ENCODE assay signal across 12 cellular contexts in genomic region chr7:134515569-134516468, GRCh38. TPM values are rescaled to one million over a fixed set of nuclear protein-coding genes. Genes with fewer than 3 reads are reported as not detected.
A peak's percentile ranks its signal among the peaks of the same experiment; 100 is the strongest.
DNase-seq lines count a peak whose midpoint lies in the region; ATAC-seq and TF ChIP-seq lines count a peak whose summit lies in the region.
"Had no signal": no experiment of that assay in that cellular context is flagged by ENCODE, and none has a peak within 500 bp of the region (broad histone marks: within the 10 kb centered on the region; RNA-seq: fewer than 3 reads in every experiment).

No MANE protein-coding gene starts in this region.

- H3K4me3 ChIP-seq in AG04449 (ENCODE audit: low read depth, low read length) (no peak overlapping the region; the same call in 1 of the 2 replicates), GM23338 (no peak overlapping the region)

- H3K27ac ChIP-seq in GM23338 (ENCODE audit: low read depth), result no peak overlapping the region

- no peak overlapping the region for H3K4me3 Mint-ChIP-seq in GM23338
- H3K4me3 Mint-ChIP-seq: CD4-positive, CD25-positive, alpha-beta regulatory T cell; H9 had no signal

- H4K20me1 ChIP-seq in GM23338 (replicated peaks; ENCODE audit: insufficient read depth), result no peaks in the 10 kb centered on the region

- no peak overlapping the region for H3K4me2 ChIP-seq in GM23338

- H3K36me3 ChIP-seq in GM23338 (ENCODE audit: insufficient read depth), result no peaks in the 10 kb centered on the region

- no peak for TF ChIP-seq CTCF in AG04449 (IDR thresholded peaks at IDR 0.05; ENCODE audit: insufficient read depth, low read length, missing control alignments)
- TF ChIP-seq CTCF in GM23338 (conservative IDR thresholded peaks at IDR 0.05; ENCODE audit: low read depth in 2 of 2), result no peak

- CTCF ChIA-PET in AG04449 (lab: Yijun Ruan, JAX), result interaction anchor here (0.8 to 9.8 kb wide), 31 partner anchors 8 to 115 kb away, joined by 3 to 417 read pairs (median 12); partner anchors contain the start of genes AKR1B1, AKR1B10 and AKR1B15

- H3K36me3 Mint-ChIP-seq in GM23338 (ENCODE audit: low read depth), result no peaks in the 10 kb centered on the region
- H3K36me3 Mint-ChIP-seq: CD4-positive, CD25-positive, alpha-beta regulatory T cell had no signal

- no peak overlapping the region for H3K27ac Mint-ChIP-seq in GM23338
- H3K27ac Mint-ChIP-seq: H9 had no signal

- no peaks in the 10 kb centered on the region for H3K79me2 ChIP-seq in GM23338 (replicated peaks; ENCODE audit: insufficient read depth)

- POLR2A ChIA-PET in AG04449 (lab: Yijun Ruan, JAX), result no interaction called here

- ATAC-seq in GM23338 (no peak), HG03521 (IDR thresholded peaks at IDR 0.05; ENCODE audit: unreplicated experiment) (no peak), HG02798 (IDR thresholded peaks at IDR 0.05; ENCODE audit: poor library complexity, unreplicated experiment) (no peak)

- DNase-seq in AG04449 (ENCODE audit: low read depth, low spot score) (peak; percentile 59), HS-27A (ENCODE audit: low read depth) (peak; percentile 74), amniotic epithelial cell (ENCODE audit: low read depth) (peak; percentile 70), glomerular visceral epithelial cell (ENCODE audit: extremely low spot score) (peak; percentile 72), GM23338 (ENCODE audit: low spot score) (no peak), NCI-H2171 (lab: John Stamatoyannopoulos, UW) (no peak)
- DNase-seq: CD4-positive, CD25-positive, alpha-beta regulatory T cell; H9; NCI-H1436 had no signal

- H2AFZ ChIP-seq in GM23338, result no peak overlapping the region

- no peaks in the 10 kb centered on the region for H3K27me3 ChIP-seq in GM23338 (ENCODE audit: insufficient read depth)

- no peaks in the 10 kb centered on the region for H3K4me1 ChIP-seq in GM23338 (ENCODE audit: insufficient read depth)

- H3K27me3 Mint-ChIP-seq in GM23338 (ENCODE audit: insufficient read depth, low read depth, poor library complexity), result no peaks in the 10 kb centered on the region

- no peaks in the 10 kb centered on the region for H3K9me2 ChIP-seq in GM23338 (ENCODE audit: insufficient read depth)

- H3F3A ChIP-seq in GM23338 (replicated peaks; ENCODE audit: low read depth), result no peaks in the 10 kb centered on the region

- H3K9me3 Mint-ChIP-seq in GM23338, result no peaks in the 10 kb centered on the region
- H3K9me3 Mint-ChIP-seq: CD4-positive, CD25-positive, alpha-beta regulatory T cell; H9 had no signal

- no peaks in the 10 kb centered on the region for H3K4me1 Mint-ChIP-seq in GM23338

TF ChIP-seq in GM23338, 12 proteins besides CTCF, POLR2A, EP300 and RAD21:
- TF ChIP-seq ZNF462 (CRISPR knock-in tag; IDR thresholded peaks at IDR 0.05) (no peak), REST (IDR thresholded peaks at IDR 0.05; ENCODE audit: unreplicated experiment) (no peak)

RNA-seq across cellular contexts. Expression of gene AKR1B10, which starts 11.5 kb away (rescaled TPM):
- 0.69 TPM in 1 of 2 replicates, not detected in the other for total RNA-seq in GM23338 (2014; rRNA removed; shearing (Covaris generic))
- polyA plus RNA-seq in GM23338 (2016; fragmentation: Nextera tagmentation; extraction: Ambion mirVana), result 0.27 TPM in 1 of 2 replicates, not detected in the other
- total RNA-seq: CD4-positive, CD25-positive, alpha-beta regulatory T cell; H9; osteocyte had no signal
- polyA plus RNA-seq: CD4-positive, CD25-positive, alpha-beta regulatory T cell had no signal

RNA-seq across cellular contexts. Expression of gene AKR1B15, which starts 33.1 kb away (rescaled TPM):
- total RNA-seq in GM23338 (2014; rRNA removed; shearing (Covaris generic)), result 0.08 TPM in 1 of 2 replicates, not detected in the other
- polyA plus RNA-seq in GM23338 (2016; fragmentation: Nextera tagmentation; extraction: Ambion mirVana), result 0.17 TPM in 1 of 2 replicates, not detected in the other
- total RNA-seq: CD4-positive, CD25-positive, alpha-beta regulatory T cell; H9; osteocyte had no signal
- polyA plus RNA-seq: CD4-positive, CD25-positive, alpha-beta regulatory T cell had no signal

RNA-seq across cellular contexts. Expression of gene AKR1B1, which starts 56.9 kb away (rescaled TPM):
- total RNA-seq in GM23338 (2014; rRNA removed; shearing (Covaris generic)), result 132 and 153 TPM in 2 replicates
- 138 and 154 TPM in 2 replicates for polyA plus RNA-seq in GM23338 (2016; fragmentation: Nextera tagmentation; extraction: Ambion mirVana)

Comparison
In these comparisons a context has a peak if more than half of its experiments do, and no peak if none do; other contexts are left out.
1. DNase-seq: peak in AG04449 (single experiment), HS-27A (single experiment), amniotic epithelial cell (single experiment) and glomerular visceral epithelial cell (single experiment); none in GM23338 (single experiment) and NCI-H2171 (single experiment).